8 cellular contexts compared by ENCODE assay signal in genomic region chr4:186723207-186724047, GRCh38. TPM values are rescaled to one million over a fixed set of nuclear protein-coding genes. Genes with fewer than 3 reads are reported as not detected.
DNase-seq lines count a peak whose midpoint lies in the region; ATAC-seq lines count a peak whose summit lies in the region.

FAT1 (minus strand) TSS chr4:186723856; CDS start chr4:186709827, 14,029 bp downstream.

- H3K36me3 ChIP-seq in ES-I3 (ENCODE audit: insufficient read depth, low read length) = no peaks in the 10 kb centered on the region

- H3K4me1 ChIP-seq in ES-I3 (ENCODE audit: insufficient read depth, low read length) = peaks cover 7% of the 10 kb centered on the region; the same call in 1 of the 2 replicates

- no peak for ATAC-seq in GM19023 (IDR thresholded peaks at IDR 0.05; ENCODE audit: unreplicated experiment)

- peak within 1 kb of the TSS; percentile 86 for H3K9ac ChIP-seq in ES-I3 (ENCODE audit: low read depth, low read length)

- DNase-seq in NCI-H1105 (lab: John Stamatoyannopoulos, UW) (peak; percentile 28), astrocyte of the hippocampus (ENCODE audit: low read depth, low spot score) (peak; percentile 92), hypothalamus (lab: John Stamatoyannopoulos, UW) (peak in 44 of 51 donors; percentile 9 to 76 (median 44)), renal cortical epithelial cell (ENCODE audit: low read depth) (no peak), NAMALWA (ENCODE audit: low spot score) (no peak)
- no peak for DNase-seq in activated CD4-positive, alpha-beta T cell treated with anti-CD3 and anti-CD28 coated beads for 4 hours

- H3K9me3 ChIP-seq in ES-I3 (ENCODE audit: control insufficient read depth, insufficient read depth, low read length) = peaks cover 6% of the 10 kb centered on the region; the same call in 1 of the 2 replicates

RNA-seq across cellular contexts. Expression of gene FAT1, which starts in this region (rescaled TPM):
- 251 and 594 TPM in 2 replicates for total RNA-seq in renal cortical epithelial cell

Comparison
In these comparisons a context has a peak if more than half of its experiments do, and no peak if none do; other contexts are left out.
1. DNase-seq: peak in NCI-H1105 (single experiment), astrocyte of the hippocampus (single experiment) and hypothalamus (44 of 51); none in renal cortical epithelial cell (single experiment), NAMALWA (single experiment) and activated CD4-positive, alpha-beta T cell treated with anti-CD3 and anti-CD28 coated beads for 4 hours (0 of 2).